Comparison of ENCODE assay signal across 12 cellular contexts in the genomic region with DNA sequence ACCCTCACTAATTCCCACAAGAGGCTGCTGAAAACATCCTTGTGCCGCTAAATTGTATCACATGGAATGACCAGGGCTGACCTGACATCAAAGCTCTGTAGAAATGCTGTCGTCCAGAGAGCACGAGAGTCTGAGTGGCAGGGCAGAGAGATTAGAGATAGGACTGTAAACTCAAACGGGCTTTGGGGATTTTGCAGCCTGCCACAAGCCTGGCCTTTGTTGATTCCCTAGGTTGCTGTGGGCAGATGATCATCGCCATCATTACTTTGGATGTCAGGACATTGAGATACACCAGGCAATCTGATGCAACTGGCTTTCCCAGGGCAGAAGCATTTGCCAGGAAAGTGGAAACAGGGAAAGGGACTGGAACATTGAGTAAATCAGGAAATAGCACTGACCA.
A peak's percentile ranks its signal among the peaks of the same experiment; 100 is the strongest.
DNase-seq lines count a peak whose midpoint lies in the region; ATAC-seq and TF ChIP-seq lines count a peak whose summit lies in the region.
"Had no signal": no experiment of that assay in that cellular context is flagged by ENCODE, and none has a peak within 500 bp of the region (broad histone marks: within the 10 kb centered on the region; RNA-seq: fewer than 3 reads in every experiment).

No MANE protein-coding gene starts in this region.

- H3K4me3 ChIP-seq in breast epithelium (no peak overlapping the region), mammary epithelial cell (replicated peaks in 1 of 3; ENCODE audit: insufficient read depth in 1 of 3, low read depth in 2 of 3, low read length in 3 of 3) (no peak overlapping the region), right cardiac atrium (ENCODE audit: low read length) (no peak overlapping the region)
- H3K4me3 ChIP-seq: upper lobe of right lung had no signal

- peaks cover under 1% of the 10 kb centered on the region for H3K79me2 ChIP-seq in mammary epithelial cell (ENCODE audit: insufficient read depth, low read length)

- TF ChIP-seq POLR2A in breast epithelium (IDR thresholded peaks at IDR 0.05), result no peak

- peaks cover 7 to 13% of the 10 kb centered on the region in 2 donors for H3K4me1 ChIP-seq in breast epithelium
- H3K4me1 ChIP-seq in mammary epithelial cell (ENCODE audit: insufficient read depth, low read length), result peaks cover 44% of the 10 kb centered on the region
- H3K4me1 ChIP-seq in right cardiac atrium (ENCODE audit: control insufficient read depth, insufficient read depth, low read length), result peaks cover 21% of the 10 kb centered on the region

- peak overlapping the region; percentile 72 for H3K27ac Mint-ChIP-seq in activated CD8-positive, alpha-beta T cell treated with anti-CD3 and anti-CD28 coated beads for 36 hours
- H3K27ac Mint-ChIP-seq in stimulated activated memory B cell treated with anti-CD40 and anti-IgM and Interleukin-4, amounts not matched to agents 10 μg/mL and 1 μg/mL and 100 μg/mL, for 72 hours, result peak overlapping the region; percentile 62

- no peak overlapping the region for H3K4me3 Mint-ChIP-seq in activated CD8-positive, alpha-beta T cell treated with anti-CD3 and anti-CD28 coated beads for 36 hours
- H3K4me3 Mint-ChIP-seq in stimulated activated memory B cell treated with anti-CD40 and anti-IgM and Interleukin-4, amounts not matched to agents 10 μg/mL and 1 μg/mL and 100 μg/mL, for 72 hours, result no peak overlapping the region

- peaks cover 72% of the 10 kb centered on the region for H3K36me3 Mint-ChIP-seq in activated CD8-positive, alpha-beta T cell treated with anti-CD3 and anti-CD28 coated beads for 36 hours (ENCODE audit: low read depth)
- peaks cover 46% of the 10 kb centered on the region for H3K36me3 Mint-ChIP-seq in stimulated activated memory B cell treated with anti-CD40 and anti-IgM and Interleukin-4, amounts not matched to agents 10 μg/mL and 1 μg/mL and 100 μg/mL, for 72 hours

- H3K27ac ChIP-seq in breast epithelium, result peak overlapping the region; percentile 64 to 80
- no peak overlapping the region for H3K27ac ChIP-seq in mammary epithelial cell (ENCODE audit: insufficient read depth, low read depth, low read length)
- H3K27ac ChIP-seq in right cardiac atrium (ENCODE audit: low read length), result peak overlapping the region; percentile 21
- H3K27ac ChIP-seq: upper lobe of right lung had no signal

- BruUV-seq in mammary epithelial cell (replicated peaks; lab: Mats Ljungman, UMichigan), result no TSS peak

- no peaks in the 10 kb centered on the region for H4K20me1 ChIP-seq in mammary epithelial cell (ENCODE audit: insufficient read depth, low read length)

- no peaks in the 10 kb centered on the region for H3K9me3 Mint-ChIP-seq in activated CD8-positive, alpha-beta T cell treated with anti-CD3 and anti-CD28 coated beads for 36 hours
- no peaks in the 10 kb centered on the region for H3K9me3 Mint-ChIP-seq in stimulated activated memory B cell treated with anti-CD40 and anti-IgM and Interleukin-4, amounts not matched to agents 10 μg/mL and 1 μg/mL and 100 μg/mL, for 72 hours

- 95% methylated on average over 5 of the region's 5 CpGs for WGBS in mammary epithelial cell (ENCODE audit: low coverage, missing lambda C conversion rate)
- 51% methylated on average over 5 of the region's 5 CpGs for WGBS in right cardiac atrium

- H3K9me3 ChIP-seq in breast epithelium, result no peaks in the 10 kb centered on the region
- H3K9me3 ChIP-seq in mammary epithelial cell (replicated peaks; ENCODE audit: insufficient read depth, low read length), result no peaks in the 10 kb centered on the region
- H3K9me3 ChIP-seq in right cardiac atrium (ENCODE audit: control insufficient read depth, low read length), result no peaks in the 10 kb centered on the region
- H3K9me3 ChIP-seq: upper lobe of right lung had no signal

- POLR2A ChIA-PET in activated CD8-positive, alpha-beta T cell treated with anti-CD3 and anti-CD28 coated beads for 36 hours (lab: Charles Lee), result interaction anchor here (0.6 to 1.2 kb wide), 3 partner anchors 17 to 191 kb away, joined by 3 read pairs; no protein-coding TSS in a partner anchor

- no peak for ATAC-seq in activated CD8-positive, alpha-beta T cell treated with anti-CD3 and anti-CD28 coated beads for 36 hours
- ATAC-seq in right cardiac atrium, result no peak
- ATAC-seq in stimulated activated memory B cell treated with anti-CD40 and anti-IgM and Interleukin-4, amounts not matched to agents 10 μg/mL and 1 μg/mL and 100 μg/mL, for 72 hours, result no peak
- ATAC-seq: upper lobe of right lung had no signal

- H2AFZ ChIP-seq in mammary epithelial cell (ENCODE audit: low read depth, low read length), result no peak overlapping the region

- H3K9ac ChIP-seq in mammary epithelial cell (ENCODE audit: insufficient read depth, low read length), result no peak overlapping the region

- H3K4me1 Mint-ChIP-seq in activated CD8-positive, alpha-beta T cell treated with anti-CD3 and anti-CD28 coated beads for 36 hours (ENCODE audit: low read depth), result peaks cover 73% of the 10 kb centered on the region
- peaks cover 51% of the 10 kb centered on the region for H3K4me1 Mint-ChIP-seq in stimulated activated memory B cell treated with anti-CD40 and anti-IgM and Interleukin-4, amounts not matched to agents 10 μg/mL and 1 μg/mL and 100 μg/mL, for 72 hours

- H3K4me2 ChIP-seq in mammary epithelial cell (ENCODE audit: insufficient read depth, low read depth, low read length), result no peak overlapping the region

- dilution Hi-C loops in mammary epithelial cell (cut with HindIII; ENCODE audit: low sequenced_read_pairs), result no loop called here

- no peaks in the 10 kb centered on the region for H3K27me3 ChIP-seq in breast epithelium
- no peaks in the 10 kb centered on the region for H3K27me3 ChIP-seq in mammary epithelial cell (ENCODE audit: insufficient read depth, low read length)
- H3K27me3 ChIP-seq in right cardiac atrium (ENCODE audit: control insufficient read depth, insufficient read depth), result no peaks in the 10 kb centered on the region
- H3K27me3 ChIP-seq: upper lobe of right lung had no signal

- DNase-seq in breast epithelium (ENCODE audit: low spot score in 2 of 2) (no peak), mammary epithelial cell (no peak), right cardiac atrium (no peak), cortex of kidney (lab: John Stamatoyannopoulos, UW) (no peak), NCI-H226 (no peak)
- DNase-seq in activated CD8-positive, alpha-beta T cell treated with anti-CD3 and anti-CD28 coated beads for 36 hours, result no peak
- DNase-seq in stimulated activated CD4-positive, alpha-beta T cell treated with anti-CD3 and anti-CD28 coated beads, Interleukin-15, amount 100 ng/mL, for 24 hours, result no peak
- DNase-seq: effector CD4-positive, alpha-beta T cell; NCI-H2029 treated with DMSO at 0.1 percent for 48 hours; SHP77; upper lobe of right lung had no signal

- TF ChIP-seq CTCF in breast epithelium (IDR thresholded peaks at IDR 0.05) (no peak), mammary epithelial cell (conservative IDR thresholded peaks at IDR 0.05 in 1 of 2, IDR thresholded peaks at IDR 0.05 in 1 of 2; ENCODE audit: extremely low read depth in 1 of 2, insufficient read depth in 1 of 2, low read depth in 1 of 2, low read length in 2 of 2) (no peak)
- no peak for TF ChIP-seq CTCF in activated CD8-positive, alpha-beta T cell treated with anti-CD3 and anti-CD28 coated beads for 36 hours (IDR thresholded peaks at IDR 0.05)

- no peaks in the 10 kb centered on the region for H3K27me3 Mint-ChIP-seq in activated CD8-positive, alpha-beta T cell treated with anti-CD3 and anti-CD28 coated beads for 36 hours
- no peaks in the 10 kb centered on the region for H3K27me3 Mint-ChIP-seq in stimulated activated memory B cell treated with anti-CD40 and anti-IgM and Interleukin-4, amounts not matched to agents 10 μg/mL and 1 μg/mL and 100 μg/mL, for 72 hours

- intact Hi-C loops in breast epithelium (cut with DNase I; ENCODE audit: low total_unique reads) (no loop called here), mammary epithelial cell (cut with micrococcal nuclease) (loop anchor here (10.0 kb wide), 1 partner anchor 379 kb away; no protein-coding TSS in a partner anchor), right cardiac atrium (cut with DNase I) (no loop called here)
- intact Hi-C loops in activated CD8-positive, alpha-beta T cell treated with anti-CD3 and anti-CD28 coated beads for 36 hours (cut with micrococcal nuclease), result no loop called here

- CTCF ChIA-PET in mammary epithelial cell (lab: Charles Lee; ENCODE audit: low non-redundant PET), result no interaction called here
- CTCF ChIA-PET in activated CD8-positive, alpha-beta T cell treated with anti-CD3 and anti-CD28 coated beads for 36 hours (lab: Charles Lee), result interaction anchor here (1.0 kb wide), 1 partner anchor 176 kb away, joined by 3 read pairs; no protein-coding TSS in a partner anchor

- H3K36me3 ChIP-seq in breast epithelium (no peaks in the 10 kb centered on the region), mammary epithelial cell (ENCODE audit: insufficient read depth, low read length) (peaks cover 28% of the 10 kb centered on the region)

- in situ Hi-C loops in mammary epithelial cell (cut with MboI; ENCODE audit: low sequenced_read_pairs in 2 of 2), result loop anchor here (10.0 kb wide), 2 partner anchors 171 to 271 kb away; no protein-coding TSS in a partner anchor
